10 cellular contexts compared by ENCODE assay signal in genomic region chr4:85724801-85725548, GRCh38.
DNase-seq lines count a peak whose midpoint lies in the region; ATAC-seq and TF ChIP-seq lines count a peak whose summit lies in the region.
"Had no signal": no experiment of that assay in that cellular context is flagged by ENCODE, and none has a peak within 500 bp of the region (broad histone marks: within the 10 kb centered on the region; RNA-seq: fewer than 3 reads in every experiment).

No MANE protein-coding gene starts in this region.

- no peaks in the 10 kb centered on the region for H3K27me3 ChIP-seq in mesenchymal stem cell (ENCODE audit: control insufficient read depth in 1 of 2, insufficient read depth in 1 of 2, low read length in 2 of 2)

- no peak overlapping the region for H2AFZ ChIP-seq in mesenchymal stem cell (ENCODE audit: low read depth, low read length)

- no peak overlapping the region for H4K8ac ChIP-seq in mesenchymal stem cell (ENCODE audit: low read length)

- H3K4me3 ChIP-seq in GM12864 (ENCODE audit: low read depth, low read length) (no peak overlapping the region), mesenchymal stem cell (ENCODE audit: insufficient read depth in 1 of 2, low read depth in 1 of 2, low read length in 2 of 2) (no peak overlapping the region)

- H3K27ac Mint-ChIP-seq in HFFc6 (no peak overlapping the region), T-cell (no peak overlapping the region)

- no peaks in the 10 kb centered on the region for H3K9me3 ChIP-seq in mesenchymal stem cell (ENCODE audit: control insufficient read depth, low read length)
- H3K9me3 ChIP-seq: Caco-2 had no signal

- H3K4me3 Mint-ChIP-seq in HFFc6: no peak overlapping the region
- no peak overlapping the region for H3K4me3 Mint-ChIP-seq in T-cell

- CTCF ChIA-PET in T-cell (lab: Charles Lee): interaction anchor here in 1 of 2 donors (0.6 kb wide), 1 partner anchor 37 kb away, joined by 3 read pairs; no protein-coding TSS in a partner anchor

- ATAC-seq in GM21786 (IDR thresholded peaks at IDR 0.05; ENCODE audit: unreplicated experiment) (peak; percentile 62), HG02938 (IDR thresholded peaks at IDR 0.05; ENCODE audit: unreplicated experiment) (no peak), T-cell (replicated peaks in 1 of 4) (no peak)

- no peaks in the 10 kb centered on the region for H3K9me3 Mint-ChIP-seq in HFFc6
- H3K9me3 Mint-ChIP-seq in T-cell: peaks cover 0 to 3% (median 3%) of the 10 kb centered on the region in 3 donors

- H3K14ac ChIP-seq in mesenchymal stem cell (ENCODE audit: low read length in 2 of 2): no peak overlapping the region

- H3K4me2 ChIP-seq in mesenchymal stem cell (ENCODE audit: low read length, poor library complexity, severe bottlenecking): no peak overlapping the region

- peaks cover 18% of the 10 kb centered on the region for H3K4me1 Mint-ChIP-seq in HFFc6 (ENCODE audit: low read depth)
- H3K4me1 Mint-ChIP-seq in T-cell: no peaks in the 10 kb centered on the region

- H2BK15ac ChIP-seq in mesenchymal stem cell (ENCODE audit: low read depth, poor library complexity, severe bottlenecking): no peak overlapping the region

- H3K36me3 ChIP-seq in mesenchymal stem cell (ENCODE audit: control insufficient read depth in 1 of 2, insufficient read depth in 2 of 2, low read depth in 1 of 2, low read length in 2 of 2): peaks cover 0 to 16% of the 10 kb centered on the region in 2 experiments

- H4K91ac ChIP-seq in mesenchymal stem cell (ENCODE audit: low read length): no peak overlapping the region

- no peak overlapping the region for H3K4ac ChIP-seq in mesenchymal stem cell (ENCODE audit: low read depth in 1 of 2, low read length in 2 of 2)

- H3K9ac ChIP-seq in mesenchymal stem cell (ENCODE audit: low read length): peak overlapping the region; percentile 54

- H2BK12ac ChIP-seq in mesenchymal stem cell (ENCODE audit: low read length in 2 of 2): no peak overlapping the region

- H3K23ac ChIP-seq in mesenchymal stem cell (ENCODE audit: low read length in 2 of 2): no peak overlapping the region

- H2BK5ac ChIP-seq in mesenchymal stem cell (ENCODE audit: low read depth, low read length, poor library complexity, severe bottlenecking): no peak overlapping the region

- H2AK5ac ChIP-seq in mesenchymal stem cell (ENCODE audit: low read length, severe bottlenecking): no peak overlapping the region

- DNase-seq in GM12864 (ENCODE audit: low read depth) (peak; percentile 25), OCI-M1 (lab: John Stamatoyannopoulos, UW) (peak; percentile 39), mesenchymal stem cell (no peak), ecto neural progenitor cell (ENCODE audit: low spot score) (no peak), HFFc6 (no peak), T-cell (no peak)
- DNase-seq: Caco-2, small intestine had no signal

- H3K79me1 ChIP-seq in mesenchymal stem cell (replicated peaks; ENCODE audit: low read length, poor library complexity, severe bottlenecking): no peaks in the 10 kb centered on the region

- H3K4me1 ChIP-seq in mesenchymal stem cell (ENCODE audit: control insufficient read depth, insufficient read depth, low read depth, low read length): no peaks in the 10 kb centered on the region
- H3K4me1 ChIP-seq: Caco-2 had no signal

- H3K18ac ChIP-seq in mesenchymal stem cell (ENCODE audit: low read depth in 1 of 2, low read length in 2 of 2): no peak overlapping the region

- H3K36me3 Mint-ChIP-seq in HFFc6 (ENCODE audit: low read depth) (no peaks in the 10 kb centered on the region), T-cell (no peaks in the 10 kb centered on the region)

- H2BK120ac ChIP-seq in mesenchymal stem cell (ENCODE audit: low read depth, low read length): no peak overlapping the region

- H3K27me3 Mint-ChIP-seq in HFFc6 (ENCODE audit: insufficient read depth): no peaks in the 10 kb centered on the region
- no peaks in the 10 kb centered on the region for H3K27me3 Mint-ChIP-seq in T-cell

- POLR2A ChIA-PET in T-cell (lab: Charles Lee): no interaction called here

- 88% methylated on average over 2 of the region's 3 CpGs for whole genome bisulfite sequencing in mesenchymal stem cell

- TF ChIP-seq CTCF in GM12864 (IDR thresholded peaks at IDR 0.05; ENCODE audit: low read depth, low read length, missing control alignments): no peak
- no peak for TF ChIP-seq CTCF in HFFc6 (IDR thresholded peaks at IDR 0.05)

- H3K27ac ChIP-seq in mesenchymal stem cell (ENCODE audit: low read length, poor library complexity, severe bottlenecking): no peak overlapping the region

Comparison
In these comparisons a context has a peak if more than half of its experiments do, and no peak if none do; other contexts are left out.
1. DNase-seq: peak in GM12864 (single experiment) and OCI-M1 (single experiment); none in mesenchymal stem cell (single experiment), ecto neural progenitor cell (single experiment), HFFc6 (single experiment) and T-cell (0 of 34).